ENCODE assay signal across 1 cellular context in the genomic region with DNA sequence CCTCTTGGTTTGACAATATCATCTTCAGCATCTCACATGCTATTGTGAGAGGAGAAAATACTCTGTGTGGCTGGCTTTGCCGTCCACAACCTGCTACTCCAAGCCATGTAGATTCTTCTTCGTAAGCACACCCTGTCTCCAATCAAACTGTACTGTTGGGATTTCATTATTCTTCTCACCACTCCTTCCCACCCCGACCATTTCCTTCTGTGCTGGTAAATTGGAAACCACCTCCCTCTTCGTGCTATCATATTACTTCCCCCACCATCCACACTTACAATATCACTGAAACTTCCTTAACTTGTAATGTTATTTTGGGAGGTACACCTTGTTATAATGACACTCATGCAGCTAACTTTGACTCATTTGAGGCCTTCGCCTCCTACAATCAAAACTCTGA.
TF ChIP-seq lines count a peak whose summit lies in the region.

No MANE protein-coding gene starts in this region.

TF ChIP-seq in liver, 16 proteins besides CTCF, POLR2A, EP300 and RAD21 (continued from another document):
- TF ChIP-seq TAF1 (conservative IDR thresholded peaks at IDR 0.05) (no peak), HNF4G (IDR thresholded peaks at IDR 0.05) (no peak), YY1 (IDR thresholded peaks at IDR 0.05) (no peak), HNF4A (conservative IDR thresholded peaks at IDR 0.05) (no peak), JUND (IDR thresholded peaks at IDR 0.05) (no peak)
- TF ChIP-seq, protein P1, sequence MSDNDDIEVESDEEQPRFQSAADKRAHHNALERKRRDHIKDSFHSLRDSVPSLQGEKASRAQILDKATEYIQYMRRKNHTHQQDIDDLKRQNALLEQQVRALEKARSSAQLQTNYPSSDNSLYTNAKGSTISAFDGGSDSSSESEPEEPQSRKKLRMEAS (IDR thresholded peaks at IDR 0.05): no peak
- TF ChIP-seq, protein P2, sequence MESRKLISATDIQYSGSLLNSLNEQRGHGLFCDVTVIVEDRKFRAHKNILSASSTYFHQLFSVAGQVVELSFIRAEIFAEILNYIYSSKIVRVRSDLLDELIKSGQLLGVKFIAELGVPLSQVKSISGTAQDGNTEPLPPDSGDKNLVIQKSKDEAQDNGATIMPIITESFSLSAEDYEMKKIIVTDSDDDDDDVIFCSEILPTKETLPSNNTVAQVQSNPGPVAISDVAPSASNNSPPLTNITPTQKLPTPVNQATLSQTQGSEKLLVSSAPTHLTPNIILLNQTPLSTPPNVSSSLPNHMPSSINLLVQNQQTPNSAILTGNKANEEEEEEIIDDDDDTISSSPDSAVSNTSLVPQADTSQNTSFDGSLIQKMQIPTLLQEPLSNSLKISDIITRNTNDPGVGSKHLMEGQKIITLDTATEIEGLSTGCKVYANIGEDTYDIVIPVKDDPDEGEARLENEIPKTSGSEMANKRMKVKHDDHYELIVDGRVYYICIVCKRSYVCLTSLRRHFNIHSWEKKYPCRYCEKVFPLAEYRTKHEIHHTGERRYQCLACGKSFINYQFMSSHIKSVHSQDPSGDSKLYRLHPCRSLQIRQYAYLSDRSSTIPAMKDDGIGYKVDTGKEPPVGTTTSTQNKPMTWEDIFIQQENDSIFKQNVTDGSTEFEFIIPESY (IDR thresholded peaks at IDR 0.05): no peak
